11 cellular contexts compared by ENCODE assay signal in genomic region chr18:58552057-58552461, GRCh38.
DNase-seq lines count a peak whose midpoint lies in the region; ATAC-seq, FAIRE-seq and TF ChIP-seq lines count a peak whose summit lies in the region.
"Had no signal": no experiment of that assay in that cellular context is flagged by ENCODE, and none has a peak within 500 bp of the region (broad histone marks: within the 10 kb centered on the region; RNA-seq: fewer than 3 reads in every experiment).

No MANE protein-coding gene starts in this region.

- intact Hi-C loops in Caco-2 (cut with micrococcal nuclease; ENCODE audit: unreplicated experiment): loop anchor here (1.0 to 5.0 kb wide), 2 partner anchors 77 to 120 kb away; partner anchors contain the start of genes ALPK2 and MALT1

- CTCF ChIA-PET in Caco-2 (lab: Charles Lee): interaction anchor here (0.5 kb wide), 1 partner anchor 318 kb away, joined by 7 read pairs; no protein-coding TSS in a partner anchor

- H3K4me3 ChIP-seq in Caco-2 (ENCODE audit: low read depth, low read length): no peak overlapping the region
- H3K4me3 ChIP-seq: coronary artery, thoracic aorta had no signal

- FAIRE-seq in H54 (lab: Jason Lieb, UNC): no peak

- no peaks in the 10 kb centered on the region for H3K27me3 Mint-ChIP-seq in Caco-2 (ENCODE audit: insufficient read depth, unreplicated experiment)
- H3K27me3 Mint-ChIP-seq in activated naive CD4-positive, alpha-beta T cell treated with anti-CD3 and anti-CD28 coated beads, Interleukin-2, amount 50 U/mL, for 24 hours: no peaks in the 10 kb centered on the region

- no peaks in the 10 kb centered on the region for H3K36me3 ChIP-seq in Caco-2 (ENCODE audit: control insufficient read depth, insufficient read depth, low read length)
- H3K36me3 ChIP-seq: thoracic aorta had no signal

- peak; percentile 71 for ATAC-seq in GM18907 (IDR thresholded peaks at IDR 0.05; ENCODE audit: unreplicated experiment)
- peak; percentile 62 for ATAC-seq in HG03060 (IDR thresholded peaks at IDR 0.05; ENCODE audit: low read depth, unreplicated experiment)

- peak overlapping the region; percentile 53 for H3K4me3 Mint-ChIP-seq in Caco-2 (ENCODE audit: unreplicated experiment)
- H3K4me3 Mint-ChIP-seq in activated naive CD4-positive, alpha-beta T cell treated with anti-CD3 and anti-CD28 coated beads, Interleukin-2, amount 50 U/mL, for 24 hours: peak overlapping the region; percentile 47
- H3K4me3 Mint-ChIP-seq: nephron had no signal

- POLR2A ChIA-PET in Caco-2 (lab: Charles Lee): no interaction called here

- H3K27me3 ChIP-seq in Caco-2 (replicated peaks; ENCODE audit: control insufficient read depth, insufficient read depth, low read length): no peaks in the 10 kb centered on the region

- H3K4me1 Mint-ChIP-seq in Caco-2 (ENCODE audit: low read depth, unreplicated experiment): peaks cover 37% of the 10 kb centered on the region
- H3K4me1 Mint-ChIP-seq in activated naive CD4-positive, alpha-beta T cell treated with anti-CD3 and anti-CD28 coated beads, Interleukin-2, amount 50 U/mL, for 24 hours: peaks cover 33% of the 10 kb centered on the region

- no peaks in the 10 kb centered on the region for H3K9me3 Mint-ChIP-seq in Caco-2 (ENCODE audit: unreplicated experiment)
- H3K9me3 Mint-ChIP-seq in activated naive CD4-positive, alpha-beta T cell treated with anti-CD3 and anti-CD28 coated beads, Interleukin-2, amount 50 U/mL, for 24 hours: peaks cover 5% of the 10 kb centered on the region

- BruUV-seq in Caco-2 (replicated peaks; lab: Mats Ljungman, UMichigan): no TSS peak

- peak; percentile 50 to 53 for DNase-seq in Caco-2
- DNase-seq in COR-L47 (lab: John Stamatoyannopoulos, UW): no peak
- DNase-seq in H54 (ENCODE audit: insufficient read length, low spot score): no peak
- DNase-seq in KBM-7: no peak
- DNase-seq in NCI-H1694 (lab: John Stamatoyannopoulos, UW): no peak

- peak overlapping the region; percentile 89 for H3K27ac Mint-ChIP-seq in Caco-2 (ENCODE audit: unreplicated experiment)
- peak overlapping the region; percentile 91 for H3K27ac Mint-ChIP-seq in activated naive CD4-positive, alpha-beta T cell treated with anti-CD3 and anti-CD28 coated beads, Interleukin-2, amount 50 U/mL, for 24 hours
- H3K27ac Mint-ChIP-seq: nephron had no signal

- no peak for TF ChIP-seq POLR2A in H54 (IDR thresholded peaks at IDR 0.05; ENCODE audit: low read depth, low read length)

- peaks cover 47% of the 10 kb centered on the region for H3K4me1 ChIP-seq in Caco-2

- no peaks in the 10 kb centered on the region for H3K9me3 ChIP-seq in Caco-2
- H3K9me3 ChIP-seq: thoracic aorta had no signal

- no peak for TF ChIP-seq CTCF in Caco-2 (IDR thresholded peaks at IDR 0.05; ENCODE audit: insufficient read depth in 1 of 2, low read depth in 1 of 2, low read length in 1 of 2, severe bottlenecking in 1 of 2, unreplicated experiment in 1 of 2)

- H3K36me3 Mint-ChIP-seq in Caco-2 (ENCODE audit: insufficient read depth, unreplicated experiment): peaks cover 6% of the 10 kb centered on the region
- peaks cover 3% of the 10 kb centered on the region for H3K36me3 Mint-ChIP-seq in activated naive CD4-positive, alpha-beta T cell treated with anti-CD3 and anti-CD28 coated beads, Interleukin-2, amount 50 U/mL, for 24 hours

- in situ Hi-C loops in KBM-7 (cut with MboI; ENCODE audit: low pct_unique_long_range_greater_than_20kb, low sequenced_read_pairs): no loop called here

Comparison
In these comparisons a context has a peak if more than half of its experiments do, and no peak if none do; other contexts are left out.
1. DNase-seq: peak in Caco-2 (2 of 2); none in COR-L47 (single experiment), H54 (single experiment), KBM-7 (single experiment) and NCI-H1694 (single experiment).